Comparison of ENCODE assay signal across 36 cellular contexts in the genomic region with DNA sequence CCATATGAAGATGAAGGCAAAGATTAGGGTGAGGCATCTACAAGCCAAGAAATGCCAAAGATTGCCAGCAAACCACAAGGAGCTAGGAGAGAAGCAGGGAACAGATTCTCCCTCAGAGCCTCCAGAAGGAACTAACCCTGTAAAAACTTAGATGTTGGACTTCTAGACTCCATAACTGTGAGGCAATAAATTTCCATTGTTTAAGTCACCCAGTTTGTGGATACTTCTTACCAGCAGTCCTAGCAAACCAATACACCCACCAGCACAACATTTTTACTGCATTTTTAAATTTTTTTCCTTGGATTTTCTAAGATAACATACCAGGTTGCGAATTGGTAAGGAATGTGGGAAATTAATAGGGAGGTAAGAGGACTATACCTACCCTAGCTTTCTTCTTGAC. TPM values are rescaled to one million over a fixed set of nuclear protein-coding genes. Genes with fewer than 3 reads are reported as not detected.
"Had no signal": no experiment of that assay in that cellular context is flagged by ENCODE, and none has a peak within 500 bp of the region (broad histone marks: within the 10 kb centered on the region; RNA-seq: fewer than 3 reads in every experiment).

No MANE protein-coding gene starts in this region.

- H3K36me3 ChIP-seq: MG63 had no signal

- H3K27me3 ChIP-seq: MG63 had no signal

- DNase-seq: Karpas-422, Kasumi-1, MG63, MM.1S, MV-4-11, NCI-H1048, NCI-H1092, NCI-H1092 treated with DMSO at 0.1 percent for 48 hours, NCI-H1105, NCI-H1105 treated with DMSO at 0.1 percent for 48 hours, NCI-H1417, NCI-H1417 treated with DMSO at 0.1 percent for 48 hours, NCI-H1436, NCI-H1436 treated with DMSO at 0.1 percent for 48 hours, NCI-H146, NCI-H1694, NCI-H1694 treated with DMSO at 0.1 percent for 48 hours, NCI-H187, NCI-H187 treated with DMSO at 0.1 percent for 48 hours, NCI-H1930, NCI-H2029, NCI-H2029 treated with DMSO at 0.1 percent for 48 hours, NCI-H2081, NCI-H2081 treated with DMSO at 0.1 percent for 48 hours, NCI-H2107, NCI-H2171, NCI-H2171 treated with DMSO at 0.1 percent for 48 hours, NCI-H2227 treated with DMSO at 0.1 percent for 48 hours, NCI-H226, NCI-H345, NCI-H446, NCI-H446 treated with DMSO at 0.1 percent for 48 hours, NCI-H510A, NCI-H510A treated with DMSO at 0.1 percent for 48 hours, NCI-H524 had no signal

- H3K4me3 ChIP-seq: MG63 had no signal

RNA-seq across cellular contexts. Expression of a gene that starts 47.8 kb away (rescaled TPM):
- total RNA-seq: MCF 10A had no signal
